11 cellular contexts compared by ENCODE assay signal in the genomic region with DNA sequence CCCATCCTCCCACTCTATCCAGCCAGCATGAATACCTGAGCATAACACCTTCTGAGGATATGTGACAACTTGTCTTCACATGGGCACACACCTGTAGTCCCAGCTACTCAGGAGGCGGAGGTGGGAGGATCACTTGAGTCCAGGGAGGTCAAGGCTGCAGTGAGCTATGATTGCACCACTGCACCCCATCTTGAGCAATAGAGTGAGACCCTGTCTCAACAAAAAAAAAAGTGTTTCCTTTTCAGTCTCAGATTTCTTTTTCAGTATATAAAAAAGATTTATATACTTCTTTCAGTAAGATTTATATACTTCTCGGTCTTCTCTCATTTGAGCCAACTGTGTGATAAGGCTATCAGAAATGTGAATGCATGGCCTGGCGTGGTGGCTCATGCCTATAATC.
"Had no signal": no experiment of that assay in that cellular context is flagged by ENCODE, and none has a peak within 500 bp of the region (broad histone marks: within the 10 kb centered on the region; RNA-seq: fewer than 3 reads in every experiment).

No MANE protein-coding gene starts in this region.

- H3K4me3 ChIP-seq: GM23248, GM23338, HAP-1 had no signal

- DNase-seq: GM23248, GOT3, H7, H9, HCEC 1CT, HFFc6 had no signal

- ATAC-seq: GM23338, HCT116 had no signal

- FAIRE-seq: H1, H54 had no signal

- H3K27ac ChIP-seq: GM23248 had no signal

- H3K4me1 ChIP-seq: HAP-1 had no signal

- H3K36me3 ChIP-seq: HAP-1 had no signal

- H3K9ac ChIP-seq: GM23248 had no signal

- H3K9me3 ChIP-seq: HAP-1 had no signal

- H2AFZ ChIP-seq: GM23248, GM23338 had no signal

- H3K4me2 ChIP-seq: GM23338 had no signal
